In genomic region chr13:32977321-32977720, GRCh38 we compare ENCODE assay signal across 1 cellular context.
TF ChIP-seq lines count a peak whose summit lies in the region.

No MANE protein-coding gene starts in this region.

TF ChIP-seq in HepG2, 621 proteins besides CTCF, POLR2A, EP300 and RAD21:
- TF ChIP-seq ZNF646 (CRISPR knock-in tag; IDR thresholded peaks at IDR 0.05) (peak; percentile 55; the same call in 1 of the 2 replicates), ATF5 (CRISPR knock-in tag; IDR thresholded peaks at IDR 0.05; ENCODE audit: low read depth) (no peak), ZNF329 (CRISPR knock-in tag; IDR thresholded peaks at IDR 0.05; ENCODE audit: low read depth) (no peak), NONO (IDR thresholded peaks at IDR 0.05) (0 out of 2 replicates have a peak, but pooled peaks have one; percentile 36), NONO (CRISPR knock-in tag; conservative IDR thresholded peaks at IDR 0.05) (no peak), NFKBIZ (CRISPR knock-in tag; IDR thresholded peaks at IDR 0.05) (no peak)
